Comparison of ENCODE assay signal across 1 cellular context in the genomic region with DNA sequence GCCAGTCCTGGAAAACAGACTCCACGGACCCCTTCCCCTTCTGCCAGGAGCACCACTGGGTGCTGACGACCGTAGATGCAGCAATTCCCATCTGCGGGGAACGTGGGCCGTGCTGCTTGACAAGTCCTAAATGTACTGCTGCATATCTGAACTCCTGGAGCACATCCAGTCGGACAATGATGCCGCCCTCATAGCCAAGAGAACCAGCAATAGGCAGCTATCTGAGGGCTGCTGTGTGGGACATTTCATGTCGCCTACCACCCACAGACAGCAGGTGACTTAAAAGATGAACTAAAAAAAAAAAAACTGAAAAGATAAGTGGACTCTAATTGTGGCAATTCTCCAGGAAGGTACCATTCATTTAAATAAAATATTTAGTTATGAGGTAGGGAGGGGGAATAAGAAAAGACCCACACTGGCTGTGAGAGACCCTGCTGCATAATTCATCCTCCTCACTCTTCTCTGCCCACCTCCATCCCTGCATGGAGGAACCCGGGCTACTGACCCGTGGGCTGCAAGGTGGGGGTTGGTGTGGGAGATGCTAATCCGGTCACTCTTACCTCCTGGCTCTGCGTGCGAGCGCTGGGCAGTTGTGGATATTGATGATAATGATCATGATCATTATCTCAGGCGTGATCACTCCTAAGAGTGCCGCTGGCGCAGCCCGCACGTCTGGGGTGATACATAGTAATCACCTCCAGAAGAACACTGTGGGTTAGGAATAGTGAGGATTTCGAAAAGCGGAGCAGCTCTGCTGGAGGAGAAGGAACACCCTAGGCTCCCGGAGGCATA.
A peak's percentile ranks its signal among the peaks of the same experiment; 100 is the strongest.
TF ChIP-seq lines count a peak whose summit lies in the region.

No MANE protein-coding gene starts in this region.

TF ChIP-seq in K562, 482 proteins besides CTCF, POLR2A, EP300 and RAD21:
- TF ChIP-seq PCBP2 (IDR thresholded peaks at IDR 0.05; ENCODE audit: low read depth, low read length, poor library complexity, severe bottlenecking) (no peak), NR1H2 (CRISPR knock-in tag; IDR thresholded peaks at IDR 0.05) (no peak), MTA3 (IDR thresholded peaks at IDR 0.05; ENCODE audit: borderline replicate concordance) (no peak), NFE2 (IDR thresholded peaks at IDR 0.05; ENCODE audit: low read depth) (0 out of 2 replicates have a peak, but pooled peaks have one; percentile 41), KLF6 (CRISPR knock-in tag; IDR thresholded peaks at IDR 0.05; ENCODE audit: borderline replicate concordance) (no peak), RBM17 (IDR thresholded peaks at IDR 0.05; ENCODE audit: borderline replicate concordance, low read depth, low read length) (no peak)
- TF ChIP-seq, protein P1, sequence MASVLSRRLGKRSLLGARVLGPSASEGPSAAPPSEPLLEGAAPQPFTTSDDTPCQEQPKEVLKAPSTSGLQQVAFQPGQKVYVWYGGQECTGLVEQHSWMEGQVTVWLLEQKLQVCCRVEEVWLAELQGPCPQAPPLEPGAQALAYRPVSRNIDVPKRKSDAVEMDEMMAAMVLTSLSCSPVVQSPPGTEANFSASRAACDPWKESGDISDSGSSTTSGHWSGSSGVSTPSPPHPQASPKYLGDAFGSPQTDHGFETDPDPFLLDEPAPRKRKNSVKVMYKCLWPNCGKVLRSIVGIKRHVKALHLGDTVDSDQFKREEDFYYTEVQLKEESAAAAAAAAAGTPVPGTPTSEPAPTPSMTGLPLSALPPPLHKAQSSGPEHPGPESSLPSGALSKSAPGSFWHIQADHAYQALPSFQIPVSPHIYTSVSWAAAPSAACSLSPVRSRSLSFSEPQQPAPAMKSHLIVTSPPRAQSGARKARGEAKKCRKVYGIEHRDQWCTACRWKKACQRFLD (CRISPR knock-in tag; IDR thresholded peaks at IDR 0.05): no peak
